Comparison of ENCODE assay signal across 8 cellular contexts in genomic region chr14:50559990-50560928, GRCh38. TPM values are rescaled to one million over a fixed set of nuclear protein-coding genes. Genes with fewer than 3 reads are reported as not detected.
DNase-seq lines count a peak whose midpoint lies in the region; ATAC-seq and TF ChIP-seq lines count a peak whose summit lies in the region.

Gene ATL1 (plus strand): TSS chr14:50560145. CDS start chr14:50560266, 121 bp downstream.

- H3K9me3 Mint-ChIP-seq in CD8-positive, alpha-beta T cell, result no peaks in the 10 kb centered on the region
- H3K9me3 Mint-ChIP-seq in activated CD8-positive, alpha-beta T cell treated with anti-CD3 and anti-CD28 coated beads for 36 hours, result no peaks in the 10 kb centered on the region

- 0 to 2% methylated on average over 36 to 39 of the region's 66 CpGs for WGBS in lower leg skin, 2 donors

- H3K4me3 ChIP-seq in CD8-positive, alpha-beta T cell (ENCODE audit: low read depth, low read length), result peak within 1 kb of the TSS; percentile 62
- peak within 1 kb of the TSS; percentile 65 for H3K4me3 ChIP-seq in effector memory CD4-positive, alpha-beta T cell (ENCODE audit: insufficient read depth, low read depth, low read length, poor library complexity, severe bottlenecking)
- peak within 1 kb of the TSS; percentile 70 for H3K4me3 ChIP-seq in lower leg skin (ENCODE audit: low read depth, poor library complexity, severe bottlenecking)

- TF ChIP-seq POLR2A in lower leg skin (IDR thresholded peaks at IDR 0.05), result no peak

- no peak within 1 kb of the TSS for H3K27ac ChIP-seq in CD8-positive, alpha-beta T cell (ENCODE audit: low read depth, low read length)
- H3K27ac ChIP-seq in effector memory CD4-positive, alpha-beta T cell (ENCODE audit: insufficient read depth, low read length, poor library complexity, severe bottlenecking), result no peak within 1 kb of the TSS

- no peaks in the 10 kb centered on the region for H3K27me3 ChIP-seq in CD8-positive, alpha-beta T cell (ENCODE audit: insufficient read depth, low read length)
- peaks cover 32% of the 10 kb centered on the region for H3K27me3 ChIP-seq in effector memory CD4-positive, alpha-beta T cell (replicated peaks; ENCODE audit: control insufficient read depth, insufficient read depth, low read length, poor library complexity, severe bottlenecking)

- no peaks in the 10 kb centered on the region for H3K36me3 Mint-ChIP-seq in CD8-positive, alpha-beta T cell
- H3K36me3 Mint-ChIP-seq in activated CD8-positive, alpha-beta T cell treated with anti-CD3 and anti-CD28 coated beads for 36 hours (ENCODE audit: low read depth), result no peaks in the 10 kb centered on the region

- intact Hi-C loops in CD8-positive, alpha-beta T cell (cut with DNase I, micrococcal nuclease), result no loop called here
- intact Hi-C loops in activated CD8-positive, alpha-beta T cell treated with anti-CD3 and anti-CD28 coated beads for 36 hours (cut with micrococcal nuclease), result no loop called here
- intact Hi-C loops in lower leg skin (cut with DNase I; ENCODE audit: low total_unique reads), result no loop called here

- TF ChIP-seq CTCF in CD8-positive, alpha-beta T cell (IDR thresholded peaks at IDR 0.05), result no peak
- no peak for TF ChIP-seq CTCF in activated CD8-positive, alpha-beta T cell treated with anti-CD3 and anti-CD28 coated beads for 36 hours (IDR thresholded peaks at IDR 0.05)
- TF ChIP-seq CTCF in lower leg skin (IDR thresholded peaks at IDR 0.05), result no peak

- DNase-seq in CD8-positive, alpha-beta T cell, result peak in 5 of 7 experiments; percentile 3 to 64 (median 33)
- peak; percentile 50 for DNase-seq in NCI-H460 (ENCODE audit: extremely low read depth, low read depth)
- DNase-seq in activated CD8-positive, alpha-beta T cell treated with anti-CD3 and anti-CD28 coated beads for 36 hours, result peak; percentile 65
- DNase-seq in effector memory CD4-positive, alpha-beta T cell, result no peak
- DNase-seq in lower leg skin (ENCODE audit: low spot score in 2 of 2), result peak; percentile 58 to 94
- DNase-seq in stimulated activated CD4-positive, alpha-beta T cell treated with anti-CD3 and anti-CD28 coated beads, Interleukin-4, amount 100 ng/mL, for 48 hours (ENCODE audit: low read depth in 2 of 2), result peak; percentile 24 to 47

- no peak within 1 kb of the TSS for H3K27ac Mint-ChIP-seq in CD8-positive, alpha-beta T cell
- H3K27ac Mint-ChIP-seq in activated CD8-positive, alpha-beta T cell treated with anti-CD3 and anti-CD28 coated beads for 36 hours, result no peak within 1 kb of the TSS

- peak; percentile 71 for ATAC-seq in CD8-positive, alpha-beta T cell
- ATAC-seq in HG02571 (IDR thresholded peaks at IDR 0.05; ENCODE audit: unreplicated experiment) (peak; percentile 54), HG03442 (IDR thresholded peaks at IDR 0.05; ENCODE audit: unreplicated experiment) (no peak)
- ATAC-seq in activated CD8-positive, alpha-beta T cell treated with anti-CD3 and anti-CD28 coated beads for 36 hours, result peak; percentile 84

- CTCF ChIA-PET in CD8-positive, alpha-beta T cell (lab: Charles Lee), result interaction anchor here (1.0 to 1.2 kb wide), 2 partner anchors 29 to 72 kb away, joined by 3 read pairs; partner anchors contain the start of gene MAP4K5
- CTCF ChIA-PET in activated CD8-positive, alpha-beta T cell treated with anti-CD3 and anti-CD28 coated beads for 36 hours (lab: Charles Lee), result interaction anchor here (1.3 to 1.9 kb wide), 5 partner anchors 14 to 299 kb away, joined by 3 to 16 read pairs (median 6); no protein-coding TSS in a partner anchor

- H3K4me1 Mint-ChIP-seq in CD8-positive, alpha-beta T cell (ENCODE audit: low read depth), result peaks cover 14% of the 10 kb centered on the region
- H3K4me1 Mint-ChIP-seq in activated CD8-positive, alpha-beta T cell treated with anti-CD3 and anti-CD28 coated beads for 36 hours (ENCODE audit: low read depth), result peaks cover 6% of the 10 kb centered on the region

- peaks cover 43% of the 10 kb centered on the region for H3K27me3 Mint-ChIP-seq in CD8-positive, alpha-beta T cell (ENCODE audit: low read depth)
- H3K27me3 Mint-ChIP-seq in activated CD8-positive, alpha-beta T cell treated with anti-CD3 and anti-CD28 coated beads for 36 hours, result peaks cover 47% of the 10 kb centered on the region

- peaks cover 7% of the 10 kb centered on the region for H3K4me1 ChIP-seq in CD8-positive, alpha-beta T cell (ENCODE audit: insufficient read depth, low read length)
- H3K4me1 ChIP-seq in effector memory CD4-positive, alpha-beta T cell (ENCODE audit: control insufficient read depth, insufficient read depth, low read length, poor library complexity, severe bottlenecking), result peaks cover 12% of the 10 kb centered on the region

- POLR2A ChIA-PET in CD8-positive, alpha-beta T cell (lab: Charles Lee), result no interaction called here
- POLR2A ChIA-PET in activated CD8-positive, alpha-beta T cell treated with anti-CD3 and anti-CD28 coated beads for 36 hours (lab: Charles Lee), result interaction anchor here (0.6 to 1.1 kb wide), 2 partner anchors 180 to 711 kb away, joined by 3 read pairs; no protein-coding TSS in a partner anchor

- peak within 1 kb of the TSS; percentile 78 for H3K4me3 Mint-ChIP-seq in CD8-positive, alpha-beta T cell
- peak within 1 kb of the TSS; percentile 78 for H3K4me3 Mint-ChIP-seq in activated CD8-positive, alpha-beta T cell treated with anti-CD3 and anti-CD28 coated beads for 36 hours

- H3K36me3 ChIP-seq in CD8-positive, alpha-beta T cell (ENCODE audit: insufficient read depth, low read length), result no peaks in the 10 kb centered on the region
- H3K36me3 ChIP-seq in effector memory CD4-positive, alpha-beta T cell (ENCODE audit: control insufficient read depth, insufficient read depth, low read length), result no peaks in the 10 kb centered on the region

- H3K9me3 ChIP-seq in CD8-positive, alpha-beta T cell (ENCODE audit: low read length), result no peaks in the 10 kb centered on the region
- no peaks in the 10 kb centered on the region for H3K9me3 ChIP-seq in effector memory CD4-positive, alpha-beta T cell (ENCODE audit: control insufficient read depth, low read length)

RNA-seq across cellular contexts. Expression of gene ATL1, which starts in this region (rescaled TPM):
- 1 to 10 TPM; 1.4 to 4.0 TPM for total RNA-seq in CD8-positive, alpha-beta T cell
- total RNA-seq in NCI-H460 (2014; rRNA removed; shearing (Covaris generic)), result 2.4 and 2.7 TPM in 2 replicates
- 1.3 and 12.1 TPM in 2 replicates for polyA plus RNA-seq in NCI-H460 (2014; cell fraction: nucleus; rRNA removed)
- 1 to 10 TPM in 1 of 2 experiments, under 1 TPM in 1; 0.81 to 1.1 TPM for total RNA-seq in activated CD8-positive, alpha-beta T cell treated with anti-CD3 and anti-CD28 coated beads for 36 hours
- total RNA-seq in lower leg skin, result 10 to 100 TPM in 2 of 4 donors, 1 to 10 TPM in 2; 9.8 to 27.0 (median 15.8) TPM

Comparison
In these comparisons a context has a peak if more than half of its experiments do, and no peak if none do; other contexts are left out.
1. DNase-seq: peak in CD8-positive, alpha-beta T cell (5 of 7), NCI-H460 (single experiment), activated CD8-positive, alpha-beta T cell treated with anti-CD3 and anti-CD28 coated beads for 36 hours (single experiment), lower leg skin (2 of 2) and stimulated activated CD4-positive, alpha-beta T cell treated with anti-CD3 and anti-CD28 coated beads, Interleukin-4, amount 100 ng/mL, for 48 hours (2 of 2); none in effector memory CD4-positive, alpha-beta T cell (0 of 3).
2. Peak in every context shown above with its lines, with median percentiles within 50 percentile points of each other: H3K4me3 ChIP-seq.